In the genomic region with DNA sequence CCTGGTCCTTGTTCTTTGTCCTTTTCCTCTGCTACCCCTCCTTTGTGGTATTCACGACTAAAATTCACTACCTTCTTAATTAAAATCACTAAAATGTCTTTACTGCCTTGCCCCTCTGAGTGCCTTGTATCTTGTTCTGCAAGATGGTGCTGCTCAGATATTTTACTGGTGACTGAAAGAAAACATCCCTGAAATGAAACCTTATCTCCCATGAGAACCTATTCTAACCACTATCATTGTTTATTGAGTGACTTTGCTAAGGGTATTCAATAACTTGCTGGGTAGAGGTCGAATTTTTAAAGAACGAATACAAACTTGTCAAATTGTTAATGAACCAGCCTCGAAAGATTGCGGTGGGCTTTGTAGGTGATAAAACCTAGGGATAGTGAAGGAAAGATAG, we compare ENCODE assay signal across 12 cellular contexts. TPM values are rescaled to one million over a fixed set of nuclear protein-coding genes. Genes with fewer than 3 reads are reported as not detected.
DNase-seq lines count a peak whose midpoint lies in the region; ATAC-seq lines count a peak whose summit lies in the region.
"Had no signal": no experiment of that assay in that cellular context is flagged by ENCODE, and none has a peak within 500 bp of the region (broad histone marks: within the 10 kb centered on the region; RNA-seq: fewer than 3 reads in every experiment).

No MANE protein-coding gene starts in this region.

- CTCF ChIA-PET in activated CD8-positive, alpha-beta memory T cell treated with anti-CD3 and anti-CD28 coated beads, Interleukin-2, amount 10 ng/mL, durations not matched to agents 7 days and 5 days (lab: Charles Lee) = interaction anchor here (0.8 to 1.6 kb wide), 5 partner anchors 26 to 52 kb away, joined by 3 to 5 read pairs (median 4); no protein-coding TSS in a partner anchor

- H3K27me3 Mint-ChIP-seq in activated CD8-positive, alpha-beta memory T cell treated with anti-CD3 and anti-CD28 coated beads, Interleukin-2, amount 10 ng/mL, durations not matched to agents 7 days and 5 days = no peaks in the 10 kb centered on the region
- H3K27me3 Mint-ChIP-seq in activated naive CD8-positive, alpha-beta T cell treated with anti-CD3 and anti-CD28 coated beads, Interleukin-2, amount 10 ng/mL, durations not matched to agents 7 days and 5 days = no peaks in the 10 kb centered on the region
- H3K27me3 Mint-ChIP-seq in stimulated activated naive CD8-positive, alpha-beta T cell treated with anti-CD3 and anti-CD28 coated beads, Interleukin-15, Interleukin-2, amounts not matched to agents 100 ng/mL and 50 ng/mL, for 24 hours = no peaks in the 10 kb centered on the region

- H3K9me3 Mint-ChIP-seq in activated CD8-positive, alpha-beta memory T cell treated with anti-CD3 and anti-CD28 coated beads, Interleukin-2, amount 10 ng/mL, durations not matched to agents 7 days and 5 days (ENCODE audit: low read depth) = no peaks in the 10 kb centered on the region
- no peaks in the 10 kb centered on the region for H3K9me3 Mint-ChIP-seq in activated naive CD8-positive, alpha-beta T cell treated with anti-CD3 and anti-CD28 coated beads, Interleukin-2, amount 10 ng/mL, durations not matched to agents 7 days and 5 days
- H3K9me3 Mint-ChIP-seq in stimulated activated naive CD8-positive, alpha-beta T cell treated with anti-CD3 and anti-CD28 coated beads, Interleukin-15, Interleukin-2, amounts not matched to agents 100 ng/mL and 50 ng/mL, for 24 hours = peaks cover 4% of the 10 kb centered on the region

- ATAC-seq in activated CD8-positive, alpha-beta memory T cell treated with anti-CD3 and anti-CD28 coated beads, Interleukin-2, amount 10 ng/mL, durations not matched to agents 7 days and 5 days = peak; percentile 3
- ATAC-seq in HG03139 (IDR thresholded peaks at IDR 0.05; ENCODE audit: unreplicated experiment) = peak; percentile 10
- no peak for ATAC-seq in activated naive CD8-positive, alpha-beta T cell treated with anti-CD3 and anti-CD28 coated beads, Interleukin-2, amount 10 ng/mL, durations not matched to agents 7 days and 5 days (ENCODE audit: low read depth)
- ATAC-seq: A549, heart right ventricle had no signal

- peaks cover 5% of the 10 kb centered on the region for H3K36me3 Mint-ChIP-seq in activated CD8-positive, alpha-beta memory T cell treated with anti-CD3 and anti-CD28 coated beads, Interleukin-2, amount 10 ng/mL, durations not matched to agents 7 days and 5 days
- peaks cover 6% of the 10 kb centered on the region for H3K36me3 Mint-ChIP-seq in activated naive CD8-positive, alpha-beta T cell treated with anti-CD3 and anti-CD28 coated beads, Interleukin-2, amount 10 ng/mL, durations not matched to agents 7 days and 5 days
- H3K36me3 Mint-ChIP-seq in stimulated activated naive CD8-positive, alpha-beta T cell treated with anti-CD3 and anti-CD28 coated beads, Interleukin-15, Interleukin-2, amounts not matched to agents 100 ng/mL and 50 ng/mL, for 24 hours (ENCODE audit: low read depth) = no peaks in the 10 kb centered on the region

- H3K4me1 Mint-ChIP-seq in activated CD8-positive, alpha-beta memory T cell treated with anti-CD3 and anti-CD28 coated beads, Interleukin-2, amount 10 ng/mL, durations not matched to agents 7 days and 5 days = peaks cover 44% of the 10 kb centered on the region
- H3K4me1 Mint-ChIP-seq in activated naive CD8-positive, alpha-beta T cell treated with anti-CD3 and anti-CD28 coated beads, Interleukin-2, amount 10 ng/mL, durations not matched to agents 7 days and 5 days = peaks cover 34% of the 10 kb centered on the region
- peaks cover 63% of the 10 kb centered on the region for H3K4me1 Mint-ChIP-seq in stimulated activated naive CD8-positive, alpha-beta T cell treated with anti-CD3 and anti-CD28 coated beads, Interleukin-15, Interleukin-2, amounts not matched to agents 100 ng/mL and 50 ng/mL, for 24 hours (ENCODE audit: low read depth)

- DNase-seq in activated CD8-positive, alpha-beta memory T cell treated with anti-CD3 and anti-CD28 coated beads, Interleukin-2, amount 10 ng/mL, durations not matched to agents 7 days and 5 days = no peak
- DNase-seq in activated CD8-positive, alpha-beta memory T cell treated with anti-CD3 and anti-CD28 coated beads for 24 hours = no peak
- DNase-seq in activated naive CD8-positive, alpha-beta T cell treated with anti-CD3 and anti-CD28 coated beads, Interleukin-2, amount 10 ng/mL, durations not matched to agents 7 days and 5 days = no peak
- DNase-seq in superior temporal gyrus (ENCODE audit: extremely low spot score) (no peak), NCI-H2029 (lab: John Stamatoyannopoulos, UW) (no peak), NCI-H1092 treated with DMSO at 0.1 percent for 48 hours (lab: John Stamatoyannopoulos, UW) (no peak)
- DNase-seq: activated CD4-positive, alpha-beta T cell treated with anti-CD3 and anti-CD28 coated beads, Interleukin-2, amount 50 U/mL, for 4 hours; activated gamma-delta T cell treated with Interleukin-2 at 50 U/mL for 16 hours; heart right ventricle had no signal

- H3K27ac Mint-ChIP-seq in activated CD8-positive, alpha-beta memory T cell treated with anti-CD3 and anti-CD28 coated beads, Interleukin-2, amount 10 ng/mL, durations not matched to agents 7 days and 5 days = peak overlapping the region; percentile 62
- H3K27ac Mint-ChIP-seq in activated naive CD8-positive, alpha-beta T cell treated with anti-CD3 and anti-CD28 coated beads, Interleukin-2, amount 10 ng/mL, durations not matched to agents 7 days and 5 days = peak overlapping the region; percentile 37
- peak overlapping the region; percentile 36 for H3K27ac Mint-ChIP-seq in stimulated activated naive CD8-positive, alpha-beta T cell treated with anti-CD3 and anti-CD28 coated beads, Interleukin-15, Interleukin-2, amounts not matched to agents 100 ng/mL and 50 ng/mL, for 24 hours

- no peak overlapping the region for H3K4me3 Mint-ChIP-seq in activated CD8-positive, alpha-beta memory T cell treated with anti-CD3 and anti-CD28 coated beads, Interleukin-2, amount 10 ng/mL, durations not matched to agents 7 days and 5 days
- peak overlapping the region; percentile 69 for H3K4me3 Mint-ChIP-seq in activated naive CD8-positive, alpha-beta T cell treated with anti-CD3 and anti-CD28 coated beads, Interleukin-2, amount 10 ng/mL, durations not matched to agents 7 days and 5 days
- peak overlapping the region; percentile 2 for H3K4me3 Mint-ChIP-seq in stimulated activated naive CD8-positive, alpha-beta T cell treated with anti-CD3 and anti-CD28 coated beads, Interleukin-15, Interleukin-2, amounts not matched to agents 100 ng/mL and 50 ng/mL, for 24 hours

- POLR2A ChIA-PET in activated naive CD8-positive, alpha-beta T cell treated with anti-CD3 and anti-CD28 coated beads, Interleukin-2, amount 10 ng/mL, durations not matched to agents 7 days and 5 days (lab: Charles Lee) = interaction anchor here (1.4 kb wide), 1 partner anchor 30 kb away, joined by 4 read pairs; no protein-coding TSS in a partner anchor

RNA-seq across cellular contexts. Expression of gene SPRY1, which starts 52.8 kb away (rescaled TPM):
- total RNA-seq in activated CD8-positive, alpha-beta memory T cell treated with anti-CD3 and anti-CD28 coated beads, Interleukin-2, amount 10 ng/mL, durations not matched to agents 7 days and 5 days = 100 to 1,000 TPM in 1 of 2 experiments, 10 to 100 TPM in 1; 73.7 to 126 TPM
- total RNA-seq in activated naive CD8-positive, alpha-beta T cell treated with anti-CD3 and anti-CD28 coated beads, Interleukin-2, amount 10 ng/mL, durations not matched to agents 7 days and 5 days = 10 to 100 TPM; 46.3 to 51.3 TPM
